Comparison of ENCODE assay signal across 20 cellular contexts in the genomic region with DNA sequence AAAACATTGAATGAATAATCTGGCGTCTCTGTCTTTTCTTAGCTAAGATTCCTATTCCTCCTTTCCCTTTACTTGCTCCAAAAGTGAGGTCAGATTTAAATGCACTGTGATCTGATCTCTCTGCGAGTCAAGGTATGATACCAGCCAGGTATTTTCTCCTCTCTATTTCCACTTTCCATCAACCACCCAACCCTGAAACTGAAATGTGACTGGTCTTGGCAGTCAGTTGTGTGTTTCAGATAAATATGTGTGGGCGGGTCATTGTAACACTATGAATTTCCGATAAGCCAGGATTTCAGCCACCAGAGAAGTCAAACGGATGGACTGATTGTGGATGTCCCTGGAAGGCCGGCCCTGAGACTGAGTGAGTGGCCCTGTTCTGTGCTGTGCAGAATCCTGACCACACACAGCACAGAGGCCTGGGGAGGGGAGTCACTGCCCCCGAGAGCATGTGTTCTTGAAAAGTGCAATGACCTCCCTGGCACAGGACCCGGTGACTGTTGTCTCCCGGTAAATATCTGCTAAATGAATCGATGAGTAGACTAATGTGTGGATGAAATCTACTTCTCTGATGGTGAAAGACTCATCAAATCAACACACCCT.
"Had no signal": no experiment of that assay in that cellular context is flagged by ENCODE, and none has a peak within 500 bp of the region (broad histone marks: within the 10 kb centered on the region; RNA-seq: fewer than 3 reads in every experiment).

No MANE protein-coding gene starts in this region.

- DNase-seq: IMR-90; Karpas-422; KG1; MM.1S; NCI-H1092 treated with DMSO at 0.1 percent for 48 hours; NCI-H1436; NCI-H187; NCI-H2029; NCI-H2081 treated with DMSO at 0.1 percent for 48 hours; NCI-H2171 treated with DMSO at 0.1 percent for 48 hours; NCI-H524; NCI-H526 treated with DMSO at 0.1 percent for 48 hours; NCI-H748 treated with DMSO at 0.1 percent for 48 hours; NK-92 treated with Interleukin-12 subunit alpha and Interleukin-12 subunit beta, amount 100 ng/mL, for 24 hours; PC-9; Peyer's patch; Right ventricle myocardium superior; SIG-M5 had no signal

- H3K27me3 ChIP-seq: Peyer's patch, SJSA1 had no signal

- H3K9me3 ChIP-seq: Peyer's patch, SJSA1 had no signal

- H3K4me3 ChIP-seq: PC-9, Peyer's patch, SJSA1, SK-N-MC had no signal

- H3K4me1 ChIP-seq: Peyer's patch had no signal

- H3K27ac ChIP-seq: PC-9, Peyer's patch, SJSA1, SK-N-MC had no signal

- H3K36me3 ChIP-seq: Peyer's patch, SJSA1 had no signal
